ENCODE assay signal across 13 cellular contexts in genomic region chr2:172456002-172456401, GRCh38. TPM values are rescaled to one million over a fixed set of nuclear protein-coding genes. Genes with fewer than 3 reads are reported as not detected.
A peak's percentile ranks its signal among the peaks of the same experiment; 100 is the strongest.
DNase-seq lines count a peak whose midpoint lies in the region; ATAC-seq and TF ChIP-seq lines count a peak whose summit lies in the region.
"Had no signal": no experiment of that assay in that cellular context is flagged by ENCODE, and none has a peak within 500 bp of the region (broad histone marks: within the 10 kb centered on the region; RNA-seq: fewer than 3 reads in every experiment).

No MANE protein-coding gene starts in this region.

- no peak for ATAC-seq in activated naive CD8-positive, alpha-beta T cell treated with anti-CD3 and anti-CD28 coated beads, Interleukin-2, amount 50 U/mL, for 24 hours
- ATAC-seq in RWPE2 (ENCODE audit: low read depth) (peak; percentile 56), HG03159 (IDR thresholded peaks at IDR 0.05; ENCODE audit: unreplicated experiment) (no peak)

- 63% methylated on average over 4 of the region's 4 CpGs for WGBS in suprapubic skin

- H3K4me1 Mint-ChIP-seq in activated naive CD8-positive, alpha-beta T cell (ENCODE audit: low read depth): peaks cover 90% of the 10 kb centered on the region
- peaks cover 76% of the 10 kb centered on the region for H3K4me1 Mint-ChIP-seq in activated naive CD8-positive, alpha-beta T cell treated with anti-CD3 and anti-CD28 coated beads, Interleukin-2, amount 50 U/mL, for 24 hours
- peaks cover 53% of the 10 kb centered on the region for H3K4me1 Mint-ChIP-seq in activated CD4-positive, alpha-beta T cell treated with anti-CD3 and anti-CD28 coated beads, Interleukin-2, amount 10 ng/mL, durations not matched to agents 7 days and 5 days

- H3K4me3 Mint-ChIP-seq in activated naive CD8-positive, alpha-beta T cell: no peak overlapping the region
- no peak overlapping the region for H3K4me3 Mint-ChIP-seq in activated naive CD8-positive, alpha-beta T cell treated with anti-CD3 and anti-CD28 coated beads, Interleukin-2, amount 50 U/mL, for 24 hours
- no peak overlapping the region for H3K4me3 Mint-ChIP-seq in activated CD4-positive, alpha-beta T cell treated with anti-CD3 and anti-CD28 coated beads, Interleukin-2, amount 10 ng/mL, durations not matched to agents 7 days and 5 days
- H3K4me3 Mint-ChIP-seq: activated CD4-positive, alpha-beta memory T cell treated with anti-CD3 and anti-CD28 coated beads, Interleukin-2, amount 10 ng/mL, durations not matched to agents 7 days and 5 days had no signal

- H3K9me3 Mint-ChIP-seq in activated naive CD8-positive, alpha-beta T cell (ENCODE audit: low read depth): no peaks in the 10 kb centered on the region
- no peaks in the 10 kb centered on the region for H3K9me3 Mint-ChIP-seq in activated naive CD8-positive, alpha-beta T cell treated with anti-CD3 and anti-CD28 coated beads, Interleukin-2, amount 50 U/mL, for 24 hours
- H3K9me3 Mint-ChIP-seq in activated CD4-positive, alpha-beta T cell treated with anti-CD3 and anti-CD28 coated beads, Interleukin-2, amount 10 ng/mL, durations not matched to agents 7 days and 5 days: no peaks in the 10 kb centered on the region
- H3K9me3 Mint-ChIP-seq: activated CD4-positive, alpha-beta memory T cell treated with anti-CD3 and anti-CD28 coated beads, Interleukin-2, amount 10 ng/mL, durations not matched to agents 7 days and 5 days had no signal

- no peak for TF ChIP-seq EP300 in suprapubic skin (IDR thresholded peaks at IDR 0.05)

- H3K36me3 ChIP-seq in RWPE2 (ENCODE audit: low read depth) (peaks cover 25% of the 10 kb centered on the region), iPS-20b (ENCODE audit: insufficient read depth, low read depth, low read length) (peaks cover 11% of the 10 kb centered on the region; the same call in 1 of the 2 replicates), subcutaneous abdominal adipose tissue (ENCODE audit: control insufficient read depth in 5 of 5, insufficient read depth in 5 of 5, low read length in 5 of 5) (no peaks in the 10 kb centered on the region), suprapubic skin (no peaks in the 10 kb centered on the region)

- H3K9me3 ChIP-seq in RWPE2 (ENCODE audit: severe bottlenecking) (no peaks in the 10 kb centered on the region), iPS-20b (ENCODE audit: insufficient read depth, low read depth, low read length) (no peaks in the 10 kb centered on the region), subcutaneous abdominal adipose tissue (ENCODE audit: control insufficient read depth in 5 of 5, low read length in 5 of 5) (no peaks in the 10 kb centered on the region), suprapubic skin (no peaks in the 10 kb centered on the region)

- H3K36me3 Mint-ChIP-seq in activated naive CD8-positive, alpha-beta T cell: peaks cover 8% of the 10 kb centered on the region
- H3K36me3 Mint-ChIP-seq in activated naive CD8-positive, alpha-beta T cell treated with anti-CD3 and anti-CD28 coated beads, Interleukin-2, amount 50 U/mL, for 24 hours (ENCODE audit: low read depth): no peaks in the 10 kb centered on the region
- H3K36me3 Mint-ChIP-seq in activated CD4-positive, alpha-beta T cell treated with anti-CD3 and anti-CD28 coated beads, Interleukin-2, amount 10 ng/mL, durations not matched to agents 7 days and 5 days (ENCODE audit: low read depth): peaks cover 10% of the 10 kb centered on the region

- no peaks in the 10 kb centered on the region for H3K27me3 Mint-ChIP-seq in activated naive CD8-positive, alpha-beta T cell
- H3K27me3 Mint-ChIP-seq in activated naive CD8-positive, alpha-beta T cell treated with anti-CD3 and anti-CD28 coated beads, Interleukin-2, amount 50 U/mL, for 24 hours: no peaks in the 10 kb centered on the region
- peaks cover 3% of the 10 kb centered on the region for H3K27me3 Mint-ChIP-seq in activated CD4-positive, alpha-beta T cell treated with anti-CD3 and anti-CD28 coated beads, Interleukin-2, amount 10 ng/mL, durations not matched to agents 7 days and 5 days

- POLR2A ChIA-PET in activated CD4-positive, alpha-beta T cell treated with anti-CD3 and anti-CD28 coated beads, Interleukin-2, amount 10 ng/mL, durations not matched to agents 7 days and 5 days (lab: Charles Lee): no interaction called here

- no peak for TF ChIP-seq POLR2A in suprapubic skin (IDR thresholded peaks at IDR 0.05)

- no peak for TF ChIP-seq CTCF in RWPE2 (IDR thresholded peaks at IDR 0.05; ENCODE audit: poor library complexity, severe bottlenecking)
- TF ChIP-seq CTCF in suprapubic skin (IDR thresholded peaks at IDR 0.05): no peak

- H3K27ac ChIP-seq in RWPE2 (ENCODE audit: poor library complexity, severe bottlenecking) (peak overlapping the region; percentile 98), iPS-20b (ENCODE audit: low read length) (no peak overlapping the region), subcutaneous abdominal adipose tissue (ENCODE audit: low read depth, low read length) (peak overlapping the region; percentile 13), suprapubic skin (no peak overlapping the region)

- H3K27me3 ChIP-seq in RWPE2 (ENCODE audit: insufficient read depth, poor library complexity, severe bottlenecking) (no peaks in the 10 kb centered on the region), iPS-20b (ENCODE audit: insufficient read depth, low read length) (no peaks in the 10 kb centered on the region), subcutaneous abdominal adipose tissue (ENCODE audit: control insufficient read depth in 5 of 5, insufficient read depth in 4 of 5, low read length in 5 of 5) (peaks cover 0 to 3% (median 0%) of the 10 kb centered on the region in 5 donors), suprapubic skin (peaks cover 4% of the 10 kb centered on the region)

- peaks cover 71% of the 10 kb centered on the region for H3K4me1 ChIP-seq in RWPE2 (ENCODE audit: insufficient read depth, poor library complexity, severe bottlenecking)
- H3K4me1 ChIP-seq in iPS-20b (ENCODE audit: insufficient read depth, low read length): peaks cover 57% of the 10 kb centered on the region
- H3K4me1 ChIP-seq in subcutaneous abdominal adipose tissue (ENCODE audit: control insufficient read depth in 5 of 5, insufficient read depth in 5 of 5, low read length in 5 of 5): peaks cover 6 to 51% (median 19%) of the 10 kb centered on the region in 5 donors
- peaks cover 34% of the 10 kb centered on the region for H3K4me1 ChIP-seq in suprapubic skin

- no peak for DNase-seq in activated naive CD8-positive, alpha-beta T cell treated with anti-CD3 and anti-CD28 coated beads, Interleukin-2, amount 50 U/mL, for 24 hours
- DNase-seq in RWPE2 (ENCODE audit: low spot score): no peak
- no peak for DNase-seq in suprapubic skin (ENCODE audit: low spot score in 2 of 2)
- DNase-seq in activated CD4-positive, alpha-beta T cell treated with anti-CD3 and anti-CD28 coated beads, Interleukin-2, amount 10 ng/mL, durations not matched to agents 7 days and 5 days: no peak
- DNase-seq: activated CD4-positive, alpha-beta memory T cell treated with anti-CD3 and anti-CD28 coated beads, Interleukin-2, amount 10 ng/mL, durations not matched to agents 7 days and 5 days; activated effector memory CD4-positive, alpha-beta T cell treated with anti-CD3 and anti-CD28 coated beads, Interleukin-2, amount 50 U/mL, for 16 hours; midbrain; NCI-H1417 treated with DMSO at 0.1 percent for 48 hours; NCI-H526 treated with DMSO at 0.1 percent for 48 hours had no signal

- H3K4me3 ChIP-seq in RWPE2 (ENCODE audit: severe bottlenecking): no peak overlapping the region
- no peak overlapping the region for H3K4me3 ChIP-seq in iPS-20b (ENCODE audit: low read length)
- no peak overlapping the region for H3K4me3 ChIP-seq in subcutaneous abdominal adipose tissue (ENCODE audit: low read depth in 1 of 5, low read length in 5 of 5)
- H3K4me3 ChIP-seq in suprapubic skin: no peak overlapping the region

- peak overlapping the region; percentile 81 for H3K27ac Mint-ChIP-seq in activated naive CD8-positive, alpha-beta T cell
- no peak overlapping the region for H3K27ac Mint-ChIP-seq in activated naive CD8-positive, alpha-beta T cell treated with anti-CD3 and anti-CD28 coated beads, Interleukin-2, amount 50 U/mL, for 24 hours
- H3K27ac Mint-ChIP-seq in activated CD4-positive, alpha-beta T cell treated with anti-CD3 and anti-CD28 coated beads, Interleukin-2, amount 10 ng/mL, durations not matched to agents 7 days and 5 days: no peak overlapping the region
- H3K27ac Mint-ChIP-seq: activated CD4-positive, alpha-beta memory T cell treated with anti-CD3 and anti-CD28 coated beads, Interleukin-2, amount 10 ng/mL, durations not matched to agents 7 days and 5 days had no signal

- H3K9ac ChIP-seq in iPS-20b (ENCODE audit: low read depth, low read length) (peak overlapping the region; percentile 25; the same call in 1 of the 2 replicates), subcutaneous abdominal adipose tissue (ENCODE audit: low read length in 5 of 5) (no peak overlapping the region)

- CTCF ChIA-PET in activated CD4-positive, alpha-beta T cell treated with anti-CD3 and anti-CD28 coated beads, Interleukin-2, amount 10 ng/mL, durations not matched to agents 7 days and 5 days (lab: Charles Lee): interaction anchor here (1.2 to 1.3 kb wide), 3 partner anchors 15 to 278 kb away, joined by 3 read pairs; partner anchors contain the start of gene ITGA6

RNA-seq across cellular contexts. Expression of gene ITGA6, which starts 28.6 kb away (rescaled TPM):
- 100 to 1,000 TPM in 3 of 4 donors, 10 to 100 TPM in 1; 89.6 to 204 (median 161) TPM for total RNA-seq in suprapubic skin
- total RNA-seq in activated CD4-positive, alpha-beta T cell treated with anti-CD3 and anti-CD28 coated beads, Interleukin-2, amount 10 ng/mL, durations not matched to agents 7 days and 5 days: 10 to 100 TPM; 46.7 to 47.2 TPM

Comparison
In these comparisons a context has a peak if more than half of its experiments do, and no peak if none do; other contexts are left out.
1. H3K27ac ChIP-seq: peak in RWPE2 (single experiment) and subcutaneous abdominal adipose tissue (single experiment); none in iPS-20b (single experiment) and suprapubic skin (single experiment).